In genomic region chr11:62343822-62344609, GRCh38 we compare ENCODE assay signal across 20 cellular contexts. TPM values are rescaled to one million over a fixed set of nuclear protein-coding genes. Genes with fewer than 3 reads are reported as not detected.
"Had no signal": no experiment of that assay in that cellular context is flagged by ENCODE, and none has a peak within 500 bp of the region (broad histone marks: within the 10 kb centered on the region; RNA-seq: fewer than 3 reads in every experiment).

No MANE protein-coding gene starts in this region.

- H3K4me3 Mint-ChIP-seq: activated B cell treated with CpG ODN at 0.5 μM for 24 hours; activated CD4-positive, alpha-beta T cell treated with anti-CD3 and anti-CD28 coated beads, Interleukin-2, amount 10 ng/mL, durations not matched to agents 24 days and 14 days; activated T-helper 17 cell treated with anti-CD3 and anti-CD28 coated beads, Interleukin-2, amount 50 U/mL, for 72 hours; brain; naive thymus-derived CD8-positive, alpha-beta T cell had no signal

- ATAC-seq: activated naive CD4-positive, alpha-beta T cell treated with anti-CD3 and anti-CD28 coated beads, Interleukin-2, amount 50 U/mL, for 72 hours; activated T-helper 17 cell treated with anti-CD3 and anti-CD28 coated beads, Interleukin-2, amount 50 U/mL, for 72 hours; left cardiac atrium; naive thymus-derived CD8-positive, alpha-beta T cell had no signal

- H3K4me1 ChIP-seq: tibial artery had no signal

- H3K4me1 Mint-ChIP-seq: activated T-helper 17 cell treated with anti-CD3 and anti-CD28 coated beads, Interleukin-2, amount 50 U/mL, for 72 hours had no signal

- H3K27ac ChIP-seq: right atrium auricular region, skin epidermis, tibial artery had no signal

- H3K4me3 ChIP-seq: right atrium auricular region, skin epidermis, tibial artery had no signal

- H3K9me3 ChIP-seq: right atrium auricular region, tibial artery had no signal

- H3K27me3 ChIP-seq: right atrium auricular region, tibial artery had no signal

- H3K36me3 Mint-ChIP-seq: activated naive CD4-positive, alpha-beta T cell treated with anti-CD3 and anti-CD28 coated beads, Interleukin-2, amount 50 U/mL, for 72 hours had no signal

- H3K36me3 ChIP-seq: right atrium auricular region, tibial artery had no signal

- H3K27ac Mint-ChIP-seq: activated B cell treated with CpG ODN at 0.5 μM for 24 hours; activated CD4-positive, alpha-beta T cell treated with anti-CD3 and anti-CD28 coated beads, Interleukin-2, amount 10 ng/mL, durations not matched to agents 24 days and 14 days; activated naive CD4-positive, alpha-beta T cell treated with anti-CD3 and anti-CD28 coated beads, Interleukin-2, amount 50 U/mL, for 72 hours; activated T-helper 17 cell treated with anti-CD3 and anti-CD28 coated beads, Interleukin-2, amount 50 U/mL, for 72 hours; brain; naive thymus-derived CD8-positive, alpha-beta T cell had no signal

- DNase-seq: activated B cell treated with CpG ODN at 0.5 μM for 24 hours; activated CD4-positive, alpha-beta T cell treated with anti-CD3 and anti-CD28 coated beads, Interleukin-2, amount 10 ng/mL, durations not matched to agents 24 days and 14 days; activated CD8-positive, alpha-beta memory T cell treated with anti-CD3 and anti-CD28 coated beads for 24 hours; amygdala; dermis blood vessel endothelial cell; hippocampal formation; left cardiac atrium; naive thymus-derived CD8-positive, alpha-beta T cell; posterior cingulate gyrus; T-helper 1 cell; tibial artery had no signal

- H3K9me3 Mint-ChIP-seq: activated B cell treated with CpG ODN at 0.5 μM for 24 hours; activated CD4-positive, alpha-beta T cell treated with anti-CD3 and anti-CD28 coated beads, Interleukin-2, amount 10 ng/mL, durations not matched to agents 24 days and 14 days; activated naive CD4-positive, alpha-beta T cell treated with anti-CD3 and anti-CD28 coated beads, Interleukin-2, amount 50 U/mL, for 72 hours; activated T-helper 17 cell treated with anti-CD3 and anti-CD28 coated beads, Interleukin-2, amount 50 U/mL, for 72 hours; brain; naive thymus-derived CD8-positive, alpha-beta T cell had no signal

- H3K27me3 Mint-ChIP-seq: activated B cell treated with CpG ODN at 0.5 μM for 24 hours; activated T-helper 17 cell treated with anti-CD3 and anti-CD28 coated beads, Interleukin-2, amount 50 U/mL, for 72 hours; brain; naive thymus-derived CD8-positive, alpha-beta T cell had no signal

RNA-seq across cellular contexts. Expression of gene SCGB1D4, which starts 45.1 kb away (rescaled TPM):
- total RNA-seq: activated B cell treated with CpG ODN at 0.5 μM for 24 hours; activated CD4-positive, alpha-beta T cell treated with anti-CD3 and anti-CD28 coated beads, Interleukin-2, amount 10 ng/mL, durations not matched to agents 24 days and 14 days; activated naive CD4-positive, alpha-beta T cell treated with anti-CD3 and anti-CD28 coated beads, Interleukin-2, amount 50 U/mL, for 72 hours; activated T-helper 17 cell treated with anti-CD3 and anti-CD28 coated beads, Interleukin-2, amount 50 U/mL, for 72 hours; dermis blood vessel endothelial cell; glomerular endothelial cell; left cardiac atrium; lung microvascular endothelial cell; mononuclear cell; naive thymus-derived CD8-positive, alpha-beta T cell; right atrium auricular region had no signal
- polyA plus RNA-seq: esophagus; naive thymus-derived CD8-positive, alpha-beta T cell had no signal
